In the genomic region with DNA sequence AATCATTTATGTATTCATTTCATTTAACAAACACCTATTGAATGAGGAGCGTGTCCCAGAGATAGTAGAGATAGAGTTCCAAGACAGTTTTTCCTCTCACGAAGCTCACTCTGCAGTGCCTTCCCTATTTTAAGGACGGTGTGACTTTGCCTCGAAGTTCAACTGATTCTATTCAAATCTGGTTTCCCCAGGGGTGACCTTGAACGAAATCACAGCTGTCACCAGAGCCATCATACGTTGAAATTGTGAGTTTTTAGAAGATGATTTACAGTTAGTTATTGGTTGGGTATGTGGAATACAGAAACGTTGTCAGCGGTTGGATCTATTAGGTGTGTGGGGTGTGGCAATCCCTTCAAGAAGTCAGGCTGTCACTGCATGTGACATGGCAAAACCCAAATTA, we compare ENCODE assay signal across 8 cellular contexts.
"Had no signal": no experiment of that assay in that cellular context is flagged by ENCODE, and none has a peak within 500 bp of the region (broad histone marks: within the 10 kb centered on the region; RNA-seq: fewer than 3 reads in every experiment).

No MANE protein-coding gene starts in this region.

- H3K4me3 ChIP-seq: GM23248, HAP-1, K562 had no signal

- H3K9ac ChIP-seq: GM23248 had no signal

- H3K9me3 ChIP-seq: HAP-1 had no signal

- H3K36me3 ChIP-seq: HAP-1 had no signal

- ATAC-seq: HCT116, K562 had no signal

- DNase-seq: GM23248, GOT3, H7, HFFc6, IMR-90 had no signal

- H3K4me1 ChIP-seq: HAP-1 had no signal

- H3K27ac ChIP-seq: GM23248 had no signal

- H2AFZ ChIP-seq: GM23248 had no signal
